In the genomic region with DNA sequence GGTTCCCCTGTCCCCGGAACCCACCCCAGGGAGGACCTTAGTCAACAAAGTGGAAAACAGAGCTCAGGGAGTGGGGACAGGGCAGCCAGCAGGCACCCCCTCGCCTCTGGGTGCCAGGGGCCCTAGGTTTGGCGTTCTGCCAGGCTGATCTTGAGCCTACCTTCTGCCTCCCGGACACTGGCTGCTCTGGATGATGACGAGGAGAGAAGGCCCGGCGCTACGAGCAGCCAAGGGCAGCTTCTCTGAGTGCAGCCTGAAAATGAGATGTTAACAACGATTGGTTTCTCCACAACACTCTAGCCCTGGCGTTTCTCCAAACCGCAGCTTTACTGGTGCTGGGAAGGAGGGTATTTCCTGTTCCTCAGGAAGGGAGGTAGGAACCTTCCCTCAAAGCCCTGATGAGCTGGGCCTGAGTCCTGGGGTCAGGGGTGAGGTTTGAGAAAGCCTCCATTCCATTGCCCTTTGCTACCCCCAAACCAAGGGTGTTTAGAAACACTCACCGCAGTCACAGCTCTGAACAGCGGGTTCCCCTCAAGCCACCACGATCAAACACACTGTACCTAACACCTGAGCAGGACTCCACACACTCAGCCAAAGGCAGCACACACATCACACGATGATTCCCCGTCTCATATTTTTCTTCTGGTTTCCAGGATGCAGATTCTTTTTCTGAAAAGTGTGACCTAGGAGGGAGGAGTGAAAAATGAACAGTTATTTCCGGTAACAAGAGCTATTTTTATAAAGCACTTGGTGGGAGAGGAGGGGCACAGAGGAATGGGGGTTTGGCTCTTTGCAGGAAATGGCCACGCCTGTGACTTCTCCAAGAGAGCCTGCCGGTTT, we compare ENCODE assay signal across 8 cellular contexts. TPM values are rescaled to one million over a fixed set of nuclear protein-coding genes. Genes with fewer than 3 reads are reported as not detected.
DNase-seq lines count a peak whose midpoint lies in the region; ATAC-seq and TF ChIP-seq lines count a peak whose summit lies in the region.

STING1 (minus strand) TSS at position 709 of the 840 bp plus-strand sequence. CDS start 1,054 bp downstream, outside the sequence.

- intact Hi-C loops in PC-9 (cut with micrococcal nuclease; ENCODE audit: unreplicated experiment) (loop anchor here (1.0 kb wide), 1 partner anchor 31 kb away; no protein-coding TSS in a partner anchor), vagina (cut with DNase I) (no loop called here)

- H3K9me3 ChIP-seq in PC-9 (ENCODE audit: insufficient read depth, low read depth) (no peaks in the 10 kb centered on the region), vagina (no peaks in the 10 kb centered on the region)

- no peaks in the 10 kb centered on the region for H3K9me3 Mint-ChIP-seq in osteocyte (ENCODE audit: unreplicated experiment)

- H3K4me1 ChIP-seq in PC-9 (replicated peaks; ENCODE audit: insufficient read depth) (peaks cover 28% of the 10 kb centered on the region), vagina (peaks cover 35% of the 10 kb centered on the region)

- no peaks in the 10 kb centered on the region for H3K27me3 Mint-ChIP-seq in osteocyte (ENCODE audit: unreplicated experiment)

- H3K4me3 Mint-ChIP-seq in osteocyte (ENCODE audit: unreplicated experiment) = peak within 1 kb of the TSS; percentile 70

- H3K4me2 ChIP-seq in PC-9 = peak within 1 kb of the TSS; percentile 76

- ATAC-seq in HG03378 (IDR thresholded peaks at IDR 0.05; ENCODE audit: unreplicated experiment) = peak; percentile 48
- no peak for ATAC-seq in GM19035 (IDR thresholded peaks at IDR 0.05; ENCODE audit: unreplicated experiment)

- peaks cover 31% of the 10 kb centered on the region for H3F3A ChIP-seq in PC-9 (ENCODE audit: insufficient read depth, low read depth)

- peaks cover 8% of the 10 kb centered on the region for H3K36me3 Mint-ChIP-seq in osteocyte (ENCODE audit: unreplicated experiment)

- H3K36me3 ChIP-seq in GM06990 (ENCODE audit: control insufficient read depth, insufficient read depth, low read length) = no peaks in the 10 kb centered on the region; the same call in 1 of the 2 replicates
- no peaks in the 10 kb centered on the region for H3K36me3 ChIP-seq in PC-9 (ENCODE audit: low read depth)
- H3K36me3 ChIP-seq in vagina = peaks cover 0 to 16% of the 10 kb centered on the region in 2 donors

- peak in 1 of 2 donors; percentile 37 for TF ChIP-seq POLR2A in vagina (IDR thresholded peaks at IDR 0.05)

- POLR2A ChIA-PET in PC-9 (lab: Charles Lee; ENCODE audit: unreplicated experiment) = interaction anchor here (0.5 to 1.1 kb wide), 10 partner anchors 13 to 220 kb away, joined by 3 to 8 read pairs (median 4); partner anchors contain the start of genes DNAJC18 and MATR3

- no peaks in the 10 kb centered on the region for H3K9me2 ChIP-seq in PC-9 (ENCODE audit: insufficient read depth)

- no peaks in the 10 kb centered on the region for H4K20me1 ChIP-seq in PC-9 (ENCODE audit: insufficient read depth)

- H3K27me3 ChIP-seq in GM06990 (replicated peaks; ENCODE audit: control insufficient read depth, insufficient read depth, low read length) (no peaks in the 10 kb centered on the region), PC-9 (ENCODE audit: insufficient read depth, low read depth) (no peaks in the 10 kb centered on the region), vagina (no peaks in the 10 kb centered on the region)

- DNase-seq in GM06990 (ENCODE audit: extremely low read depth, insufficient read length) = peak; percentile 54
- peak; percentile 86 to 94 for DNase-seq in PC-9
- DNase-seq in activated T-helper 1 cell treated with anti-CD3 and anti-CD28 coated beads, Interleukin-2, amount 50 U/mL, for 16 hours (ENCODE audit: low read depth in 1 of 2, low spot score in 1 of 2) = peak; percentile 33 to 39
- peak; percentile 99 for DNase-seq in fibroblast of pulmonary artery (ENCODE audit: low read depth)
- peak; percentile 92 for DNase-seq in osteocyte (ENCODE audit: extremely low spot score, unreplicated experiment)
- DNase-seq in vagina (ENCODE audit: extremely low spot score in 2 of 2) = no peak

- H3K27ac ChIP-seq in PC-9 = peak within 1 kb of the TSS; percentile 80
- peak within 1 kb of the TSS; percentile 98 for H3K27ac ChIP-seq in vagina

- peak within 1 kb of the TSS; percentile 98 for H3K27ac Mint-ChIP-seq in osteocyte (ENCODE audit: unreplicated experiment)

- TF ChIP-seq CTCF in GM06990 (IDR thresholded peaks at IDR 0.05; ENCODE audit: insufficient read depth, low read length, poor library complexity, severe bottlenecking) (no peak), PC-9 (conservative IDR thresholded peaks at IDR 0.05) (no peak), fibroblast of pulmonary artery (IDR thresholded peaks at IDR 0.05; ENCODE audit: low read length, missing control alignments) (no peak), osteocyte (IDR thresholded peaks at IDR 0.05) (no peak), vagina (IDR thresholded peaks at IDR 0.05) (no peak)

- no peaks in the 10 kb centered on the region for H3K79me2 ChIP-seq in PC-9 (ENCODE audit: low read depth)

- CTCF ChIA-PET in PC-9 (lab: Charles Lee) = interaction anchor here (0.6 to 1.4 kb wide), 3 partner anchors 31 to 78 kb away, joined by 3 to 6 read pairs (median 3); no protein-coding TSS in a partner anchor

- peak within 1 kb of the TSS; percentile 79 for H2AFZ ChIP-seq in PC-9

- BruUV-seq in PC-9 (replicated peaks; lab: Mats Ljungman, UMichigan) = TSS peak; percentile 74

- H3K4me3 ChIP-seq in GM06990 (replicated peaks; ENCODE audit: low read depth, low read length) (peak within 1 kb of the TSS; percentile 62), PC-9 (peak within 1 kb of the TSS; percentile 39; the same call in 1 of the 2 replicates), fibroblast of pulmonary artery (replicated peaks; ENCODE audit: low read depth, low read length) (peak within 1 kb of the TSS; percentile 56), vagina (peak within 1 kb of the TSS; percentile 45 to 60)

- peaks cover 27% of the 10 kb centered on the region for H3K4me1 Mint-ChIP-seq in osteocyte (ENCODE audit: unreplicated experiment)

RNA-seq across cellular contexts. Expression of gene STING1, which starts in this region (rescaled TPM):
- total RNA-seq in PC-9 (2021) = 27.4 and 27.6 TPM in 2 replicates
- total RNA-seq in osteocyte = 61.6 and 73.0 TPM in 2 replicates
- 103 TPM for total RNA-seq in vagina

Comparison
In these comparisons a context has a peak if more than half of its experiments do, and no peak if none do; other contexts are left out.
1. DNase-seq: peak in GM06990 (single experiment), PC-9 (2 of 2), activated T-helper 1 cell treated with anti-CD3 and anti-CD28 coated beads, Interleukin-2, amount 50 U/mL, for 16 hours (2 of 2), fibroblast of pulmonary artery (single experiment) and osteocyte (single experiment); none in vagina (0 of 2).
2. Peak in every context shown above with its lines, with median percentiles within 50 percentile points of each other: H3K4me3 ChIP-seq.